In the genomic region with DNA sequence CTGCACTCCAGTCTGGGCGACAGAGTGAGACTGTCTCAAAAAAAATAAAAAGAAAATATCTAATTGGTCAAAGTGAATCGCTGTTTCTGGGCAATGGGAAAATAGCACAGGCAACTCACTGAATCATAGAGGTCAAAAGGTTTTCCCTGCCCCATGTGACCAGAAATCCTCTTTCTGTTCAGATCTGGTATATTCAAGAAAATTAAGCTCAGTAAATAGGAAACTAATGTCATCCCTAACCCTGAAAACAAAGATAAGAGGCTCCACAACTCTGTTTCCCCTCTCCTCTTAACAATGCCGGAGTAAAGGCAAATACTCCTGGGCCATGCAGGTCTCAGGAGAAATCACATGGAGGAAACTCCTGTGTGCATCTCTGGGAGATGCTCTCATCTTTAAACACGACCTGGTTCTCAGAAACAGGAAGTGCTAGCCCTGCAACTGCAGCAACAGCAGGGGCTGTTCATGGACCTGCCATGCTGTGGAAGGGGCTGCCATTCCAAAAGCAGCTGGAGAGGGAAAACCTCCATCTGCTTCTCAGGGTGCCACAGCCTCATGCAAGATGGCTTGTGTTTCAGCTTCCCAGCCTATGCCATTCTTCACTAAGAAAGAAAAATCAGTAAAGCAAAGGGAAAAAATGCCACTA, we compare ENCODE assay signal across 25 cellular contexts. TPM values are rescaled to one million over a fixed set of nuclear protein-coding genes. Genes with fewer than 3 reads are reported as not detected.
A peak's percentile ranks its signal among the peaks of the same experiment; 100 is the strongest.
DNase-seq lines count a peak whose midpoint lies in the region; ATAC-seq and TF ChIP-seq lines count a peak whose summit lies in the region.
"Had no signal": no experiment of that assay in that cellular context is flagged by ENCODE, and none has a peak within 500 bp of the region (broad histone marks: within the 10 kb centered on the region; RNA-seq: fewer than 3 reads in every experiment).

No MANE protein-coding gene starts in this region.

- ATAC-seq in right lobe of liver (peak; percentile 20 to 83 (median 67)), HG02970 (IDR thresholded peaks at IDR 0.05; ENCODE audit: low FRiP score, unreplicated experiment) (no peak), HG02840 (IDR thresholded peaks at IDR 0.05; ENCODE audit: low FRiP score, unreplicated experiment) (no peak)

- TF ChIP-seq CTCF in choroid plexus epithelial cell (conservative IDR thresholded peaks at IDR 0.05; ENCODE audit: low read depth, low read length) (no peak), right lobe of liver (IDR thresholded peaks at IDR 0.05) (no peak)

- no peak overlapping the region for H3K27ac ChIP-seq in right lobe of liver
- H3K27ac ChIP-seq: 22Rv1, coronary artery, HL-60, SJCRH30, skin epidermis had no signal

- TF ChIP-seq POLR2A in right lobe of liver (IDR thresholded peaks at IDR 0.05) = no peak

- H3K4me1 ChIP-seq in right lobe of liver = no peaks in the 10 kb centered on the region
- H3K4me1 ChIP-seq: SJCRH30 had no signal

- no peaks in the 10 kb centered on the region for H3K27me3 ChIP-seq in right lobe of liver
- H3K27me3 ChIP-seq: SJCRH30 had no signal

- no peaks in the 10 kb centered on the region for H3K9me3 ChIP-seq in right lobe of liver
- H3K9me3 ChIP-seq: SJCRH30 had no signal

- 47% methylated on average over 4 of the region's 4 CpGs for WGBS in right lobe of liver (ENCODE audit: insufficient coverage, low coverage, low lambda C conversion rate, missing lambda C conversion rate)

- DNase-seq in DMS 273 (lab: John Stamatoyannopoulos, UW; ENCODE audit: unreplicated experiment) = peak; percentile 62
- DNase-seq in DMS 273 treated with DMSO at 0.1 percent for 48 hours (lab: John Stamatoyannopoulos, UW) = no peak
- DNase-seq in HCEC 1CT = peak; percentile 2
- DNase-seq in choroid plexus epithelial cell (ENCODE audit: low read depth) = peak; percentile 36
- DNase-seq in right lobe of liver = no peak
- no peak for DNase-seq in NOMO-1 treated with DMSO at 0.1 percent for 48 hours (lab: John Stamatoyannopoulos, UW; ENCODE audit: unreplicated experiment)
- DNase-seq: activated naive CD4-positive, alpha-beta T cell treated with anti-CD3 and anti-CD28 coated beads, Interleukin-2, amount 50 U/mL, for 16 hours; activated T-cell treated with anti-CD3 and anti-CD28 coated beads, Interleukin-2, amount 50 U/mL, for 48 hours; CD8-positive, alpha-beta memory T cell; DMS53; GDM1; head of caudate nucleus; NCI-H1436; NCI-H524; SJCRH30; stimulated activated CD4-positive, alpha-beta T cell treated with anti-CD3 and anti-CD28 coated beads, Interleukin-1b, Interleukin-23, amount 100 ng/mL, for 48 hours; T-helper 1 cell had no signal

- intact Hi-C loops in right lobe of liver (cut with DNase I) = no loop called here

- H3K4me3 ChIP-seq in choroid plexus epithelial cell (ENCODE audit: low read depth, low read length) (no peak overlapping the region), right lobe of liver (no peak overlapping the region)
- H3K4me3 ChIP-seq: coronary artery, SJCRH30, skin epidermis had no signal

- no peaks in the 10 kb centered on the region for H3K36me3 ChIP-seq in right lobe of liver

RNA-seq across cellular contexts. Expression of gene SLC7A9, which starts 47.5 kb away (rescaled TPM):
- total RNA-seq in right lobe of liver = 10 to 100 TPM; 10.4 to 15.5 (median 13.5) TPM
- total RNA-seq: H4, MCF 10A, SJCRH30 had no signal

RNA-seq across cellular contexts. Expression of gene CEP89, which starts 54.7 kb away (rescaled TPM):
- 1 to 10 TPM; 2.9 to 5.7 (median 4.7) TPM for total RNA-seq in right lobe of liver

RNA-seq across cellular contexts. Expression of gene FAAP24, which starts 55.0 kb away (rescaled TPM):
- total RNA-seq in right lobe of liver = 1 to 10 TPM in 2 of 6 experiments, under 1 TPM in 3, not detected in 1; 0.51 to 1.7 (median 0.98) TPM

Comparison
In these comparisons a context has a peak if more than half of its experiments do, and no peak if none do; other contexts are left out.
1. DNase-seq: peak in DMS 273 (single experiment), HCEC 1CT (single experiment) and choroid plexus epithelial cell (single experiment); none in DMS 273 treated with DMSO at 0.1 percent for 48 hours (single experiment), right lobe of liver (0 of 3) and NOMO-1 treated with DMSO at 0.1 percent for 48 hours (single experiment).
2. ATAC-seq: peak in right lobe of liver (4 of 4); none in HG02970 (single experiment) and HG02840 (single experiment).